Comparison of ENCODE assay signal across 17 cellular contexts in the genomic region with DNA sequence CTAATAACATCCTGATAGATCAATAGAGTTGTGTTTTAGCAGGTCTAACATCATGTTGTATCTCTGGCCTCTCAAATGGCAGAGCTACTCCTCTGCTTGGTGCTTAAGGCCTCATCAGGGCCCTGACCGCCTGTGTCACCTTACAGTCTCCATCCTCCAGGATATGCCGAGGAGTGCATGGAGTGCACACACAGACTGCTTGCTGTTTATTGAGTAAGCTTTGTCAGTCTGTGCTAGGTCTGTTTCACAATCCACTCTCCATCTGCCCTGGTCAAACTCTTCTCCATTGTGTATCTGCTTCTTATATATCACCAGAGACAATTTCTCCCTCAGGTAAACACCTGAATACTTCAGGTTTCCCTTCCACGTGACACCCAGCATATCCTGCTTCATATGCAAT.
"Had no signal": no experiment of that assay in that cellular context is flagged by ENCODE, and none has a peak within 500 bp of the region (broad histone marks: within the 10 kb centered on the region; RNA-seq: fewer than 3 reads in every experiment).

No MANE protein-coding gene starts in this region.

- DNase-seq: activated CD4-positive, alpha-beta memory T cell treated with anti-CD3 and anti-CD28 coated beads, Interleukin-2, amount 10 ng/mL, durations not matched to agents 7 days and 5 days; activated CD4-positive, alpha-beta T cell treated with anti-CD3 and anti-CD28 coated beads for 4 hours; activated effector memory CD4-positive, alpha-beta T cell treated with Interleukin-2 at 50 U/mL for 16 hours; activated T-cell treated with anti-CD3 and anti-CD28 coated beads, Interleukin-2, amount 50 U/mL, for 4 hours; islet precursor cell; ovary; stimulated activated CD4-positive, alpha-beta T cell treated with anti-CD3 and anti-CD28 coated beads, Interleukin-12 subunit alpha, Interleukin-12 subunit beta, amount 100 ng/mL, for 4 hours; stimulated activated naive CD4-positive, alpha-beta T cell; T-helper 2 cell; transverse colon had no signal

- H3K36me3 Mint-ChIP-seq: activated naive CD4-positive, alpha-beta T cell treated with anti-CD3 and anti-CD28 coated beads, Interleukin-2, amount 50 U/mL, for 24 hours; mesothelial cell of epicardium; neural progenitor cell; WTC11 had no signal

- H3K4me3 ChIP-seq: cardiac muscle cell, hepatocyte, lung, neural progenitor cell, ovary, transverse colon had no signal

- H3K27ac Mint-ChIP-seq: activated CD4-positive, alpha-beta memory T cell treated with anti-CD3 and anti-CD28 coated beads, Interleukin-2, amount 10 ng/mL, durations not matched to agents 7 days and 5 days; activated naive CD4-positive, alpha-beta T cell treated with anti-CD3 and anti-CD28 coated beads, Interleukin-2, amount 50 U/mL, for 24 hours; mesothelial cell of epicardium; neural progenitor cell; WTC11 had no signal

- H3K9me3 Mint-ChIP-seq: activated T-cell treated with anti-CD3 and anti-CD28 coated beads, Interleukin-2, amount 50 U/mL, for 4 hours; neural progenitor cell had no signal

- H3K27me3 Mint-ChIP-seq: activated CD4-positive, alpha-beta memory T cell treated with anti-CD3 and anti-CD28 coated beads, Interleukin-2, amount 10 ng/mL, durations not matched to agents 7 days and 5 days; activated naive CD4-positive, alpha-beta T cell treated with anti-CD3 and anti-CD28 coated beads, Interleukin-2, amount 50 U/mL, for 24 hours had no signal

- H3K4me1 Mint-ChIP-seq: activated CD4-positive, alpha-beta memory T cell treated with anti-CD3 and anti-CD28 coated beads, Interleukin-2, amount 10 ng/mL, durations not matched to agents 7 days and 5 days; activated naive CD4-positive, alpha-beta T cell treated with anti-CD3 and anti-CD28 coated beads, Interleukin-2, amount 50 U/mL, for 24 hours; mesothelial cell of epicardium; neural progenitor cell had no signal

- H3K27ac ChIP-seq: cardiac muscle cell, hepatocyte, neural progenitor cell, ovary, transverse colon had no signal

- H3K4me3 Mint-ChIP-seq: activated CD4-positive, alpha-beta memory T cell treated with anti-CD3 and anti-CD28 coated beads, Interleukin-2, amount 10 ng/mL, durations not matched to agents 7 days and 5 days; activated naive CD4-positive, alpha-beta T cell treated with anti-CD3 and anti-CD28 coated beads, Interleukin-2, amount 50 U/mL, for 24 hours; activated T-cell treated with anti-CD3 and anti-CD28 coated beads, Interleukin-2, amount 50 U/mL, for 4 hours; mesothelial cell of epicardium; neural progenitor cell; WTC11 had no signal

- H3K4me1 ChIP-seq: neural progenitor cell, transverse colon had no signal

- H3K36me3 ChIP-seq: cardiac muscle cell, neural progenitor cell, ovary, transverse colon had no signal

- H3K27me3 ChIP-seq: cardiac muscle cell, hepatocyte, neural progenitor cell, ovary, transverse colon had no signal

- ATAC-seq: activated T-cell treated with anti-CD3 and anti-CD28 coated beads, Interleukin-2, amount 50 U/mL, for 4 hours; WTC11 had no signal

- H3K9me3 ChIP-seq: ovary, transverse colon had no signal
